Comparison of ENCODE assay signal across 30 cellular contexts in the genomic region with DNA sequence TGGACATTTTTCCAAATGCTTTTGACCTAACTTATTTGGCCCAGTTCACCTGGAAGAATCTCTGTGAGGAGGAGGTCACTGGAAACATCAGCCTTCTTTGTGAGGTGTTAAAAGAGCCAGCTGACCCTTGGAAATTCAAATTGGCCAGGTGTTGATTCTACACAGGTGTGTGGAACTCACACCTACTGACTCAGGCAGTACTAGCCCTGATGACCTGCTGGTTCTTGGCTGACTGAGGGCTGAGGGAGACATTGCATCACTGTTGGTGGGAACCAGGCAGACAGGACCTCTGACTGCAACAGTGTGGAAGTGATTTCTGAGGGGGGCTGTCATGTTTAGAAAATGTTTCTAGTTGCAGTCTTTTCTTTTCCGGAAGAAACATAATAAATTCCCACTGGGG.
"Had no signal": no experiment of that assay in that cellular context is flagged by ENCODE, and none has a peak within 500 bp of the region (broad histone marks: within the 10 kb centered on the region; RNA-seq: fewer than 3 reads in every experiment).

No MANE protein-coding gene starts in this region.

- H3K27ac ChIP-seq: SK-N-MC had no signal

- H3K36me3 Mint-ChIP-seq: activated CD4-positive, alpha-beta memory T cell treated with anti-CD3 and anti-CD28 coated beads for 36 hours; activated naive CD4-positive, alpha-beta T cell treated with anti-CD3 and anti-CD28 coated beads, Interleukin-2, amount 10 ng/mL, durations not matched to agents 7 days and 5 days; activated naive CD8-positive, alpha-beta T cell treated with anti-CD3 and anti-CD28 coated beads for 36 hours; T-cell had no signal

- H3K27me3 Mint-ChIP-seq: activated CD4-positive, alpha-beta memory T cell treated with anti-CD3 and anti-CD28 coated beads for 36 hours; activated CD4-positive, alpha-beta T cell treated with anti-CD3 and anti-CD28 coated beads, Interleukin-2, amount 10 ng/mL, durations not matched to agents 7 days and 5 days; activated naive CD4-positive, alpha-beta T cell treated with anti-CD3 and anti-CD28 coated beads, Interleukin-2, amount 10 ng/mL, durations not matched to agents 7 days and 5 days; activated naive CD8-positive, alpha-beta T cell treated with anti-CD3 and anti-CD28 coated beads for 36 hours; activated T-helper 17 cell treated with anti-CD3 and anti-CD28 coated beads, Interleukin-2, amount 50 U/mL, for 72 hours; T-cell had no signal

- H3K4me3 Mint-ChIP-seq: activated CD4-positive, alpha-beta memory T cell treated with anti-CD3 and anti-CD28 coated beads for 36 hours; activated CD4-positive, alpha-beta T cell treated with anti-CD3 and anti-CD28 coated beads, Interleukin-2, amount 10 ng/mL, durations not matched to agents 7 days and 5 days; activated naive CD4-positive, alpha-beta T cell treated with anti-CD3 and anti-CD28 coated beads, Interleukin-2, amount 10 ng/mL, durations not matched to agents 7 days and 5 days; activated naive CD8-positive, alpha-beta T cell treated with anti-CD3 and anti-CD28 coated beads for 36 hours; activated T-helper 17 cell treated with anti-CD3 and anti-CD28 coated beads, Interleukin-2, amount 50 U/mL, for 72 hours; T-cell had no signal

- H3K4me3 ChIP-seq: SK-N-MC had no signal

- H3K4me1 Mint-ChIP-seq: activated CD4-positive, alpha-beta T cell treated with anti-CD3 and anti-CD28 coated beads, Interleukin-2, amount 10 ng/mL, durations not matched to agents 7 days and 5 days; activated naive CD4-positive, alpha-beta T cell treated with anti-CD3 and anti-CD28 coated beads, Interleukin-2, amount 10 ng/mL, durations not matched to agents 7 days and 5 days; activated naive CD8-positive, alpha-beta T cell treated with anti-CD3 and anti-CD28 coated beads for 36 hours; activated T-helper 17 cell treated with anti-CD3 and anti-CD28 coated beads, Interleukin-2, amount 50 U/mL, for 72 hours; T-cell had no signal

- H3K27ac Mint-ChIP-seq: activated CD4-positive, alpha-beta memory T cell treated with anti-CD3 and anti-CD28 coated beads for 36 hours; activated CD4-positive, alpha-beta T cell treated with anti-CD3 and anti-CD28 coated beads, Interleukin-2, amount 10 ng/mL, durations not matched to agents 7 days and 5 days; activated naive CD4-positive, alpha-beta T cell treated with anti-CD3 and anti-CD28 coated beads, Interleukin-2, amount 10 ng/mL, durations not matched to agents 7 days and 5 days; activated naive CD8-positive, alpha-beta T cell treated with anti-CD3 and anti-CD28 coated beads for 36 hours; activated T-helper 17 cell treated with anti-CD3 and anti-CD28 coated beads, Interleukin-2, amount 50 U/mL, for 72 hours; T-cell had no signal

- ATAC-seq: activated T-helper 17 cell treated with anti-CD3 and anti-CD28 coated beads, Interleukin-2, amount 50 U/mL, for 72 hours; Panc1; Right ventricle myocardium inferior; T-cell had no signal

- FAIRE-seq: TTC549 had no signal

- DNase-seq: activated CD4-positive, alpha-beta memory T cell treated with anti-CD3 and anti-CD28 coated beads for 36 hours; activated CD4-positive, alpha-beta T cell treated with anti-CD3 and anti-CD28 coated beads, Interleukin-2, amount 10 ng/mL, durations not matched to agents 7 days and 5 days; activated CD4-positive, CD25-positive, alpha-beta regulatory T cell; activated CD8-positive, alpha-beta memory T cell treated with anti-CD3 and anti-CD28 coated beads for 24 hours; activated gamma-delta T cell; activated naive CD4-positive, alpha-beta T cell treated with anti-CD3 and anti-CD28 coated beads, Interleukin-2, amount 10 ng/mL, durations not matched to agents 7 days and 5 days; activated naive CD8-positive, alpha-beta T cell treated with anti-CD3 and anti-CD28 coated beads for 36 hours; activated T-cell treated with anti-CD3 and anti-CD28 coated beads, Interleukin-2, amount 50 U/mL, for 48 hours; caudate nucleus; Kasumi-1; KBM-7; NCI-H1092; NCI-H1417; NCI-H2029; NCI-H2107; NCI-H2171 treated with DMSO at 0.1 percent for 48 hours; NCI-H226; NCI-H510A; NCI-H526 treated with DMSO at 0.1 percent for 48 hours; NK-92 treated with Interleukin-12 subunit alpha and Interleukin-12 subunit beta, amount 100 ng/mL, for 24 hours; OCI-M1; RPMI8226; T-cell; T-helper 2 cell; T1000 had no signal
